ENCODE assay signal across 1 cellular context in genomic region chr14:73634333-73634833, GRCh38.
TF ChIP-seq lines count a peak whose summit lies in the region.

No MANE protein-coding gene starts in this region.

TF ChIP-seq in SK-N-SH treated with all-trans-retinoic acid at 6 μM for 48 hours, 23 proteins besides CTCF, POLR2A, EP300 and RAD21 (continued from another document):
- TF ChIP-seq PATZ1 (CRISPR knock-in tag; IDR thresholded peaks at IDR 0.05; ENCODE audit: borderline replicate concordance), result no peak
- no peak for TF ChIP-seq GLIS3 (CRISPR knock-in tag; IDR thresholded peaks at IDR 0.05)
- TF ChIP-seq ISL1 (CRISPR knock-in tag; IDR thresholded peaks at IDR 0.05), result no peak
- no peak for TF ChIP-seq CSRNP3 (CRISPR knock-in tag; IDR thresholded peaks at IDR 0.05)
- no peak for TF ChIP-seq PPARA (CRISPR knock-in tag; IDR thresholded peaks at IDR 0.05; ENCODE audit: borderline replicate concordance)
- TF ChIP-seq ZFP30 (CRISPR knock-in tag; IDR thresholded peaks at IDR 0.05), result no peak
- no peak for TF ChIP-seq SNAI2 (CRISPR knock-in tag; IDR thresholded peaks at IDR 0.05)
- TF ChIP-seq RARB (CRISPR knock-in tag; IDR thresholded peaks at IDR 0.05), result no peak
- no peak for TF ChIP-seq ZNF70 (CRISPR knock-in tag; IDR thresholded peaks at IDR 0.05)
